In genomic region chr10:127854769-127855583, GRCh38 we compare ENCODE assay signal across 12 cellular contexts. TPM values are rescaled to one million over a fixed set of nuclear protein-coding genes. Genes with fewer than 3 reads are reported as not detected.
DNase-seq lines count a peak whose midpoint lies in the region; ATAC-seq and TF ChIP-seq lines count a peak whose summit lies in the region.
"Had no signal": no experiment of that assay in that cellular context is flagged by ENCODE, and none has a peak within 500 bp of the region (broad histone marks: within the 10 kb centered on the region; RNA-seq: fewer than 3 reads in every experiment).

No MANE protein-coding gene starts in this region.

- no peaks in the 10 kb centered on the region for H3K9me3 ChIP-seq in effector memory CD4-positive, alpha-beta T cell (ENCODE audit: control insufficient read depth, low read length)
- H3K9me3 ChIP-seq in trophoblast cell (ENCODE audit: insufficient read depth, low read depth, low read length): no peaks in the 10 kb centered on the region
- H3K9me3 ChIP-seq in MG63: no peaks in the 10 kb centered on the region

- no peak overlapping the region for H3K4me2 ChIP-seq in trophoblast cell (ENCODE audit: low read length)

- H3K14ac ChIP-seq in trophoblast cell (ENCODE audit: low read length): no peak overlapping the region

- H2BK120ac ChIP-seq in trophoblast cell (ENCODE audit: insufficient read depth, low read length, poor library complexity): no peak overlapping the region

- no peak overlapping the region for H3K18ac ChIP-seq in trophoblast cell (ENCODE audit: low read length)

- no peak for TF ChIP-seq CTCF in GM06990 (IDR thresholded peaks at IDR 0.05; ENCODE audit: insufficient read depth, low read length, poor library complexity, severe bottlenecking)

- H3K79me1 ChIP-seq in trophoblast cell (ENCODE audit: low read length): no peaks in the 10 kb centered on the region

- no peak overlapping the region for H3K4ac ChIP-seq in trophoblast cell (ENCODE audit: low read depth, low read length)

- no peaks in the 10 kb centered on the region for H3K4me1 ChIP-seq in effector memory CD4-positive, alpha-beta T cell (ENCODE audit: control insufficient read depth, insufficient read depth, low read length, poor library complexity, severe bottlenecking)
- H3K4me1 ChIP-seq in trophoblast cell (ENCODE audit: control insufficient read depth in 1 of 2, insufficient read depth in 2 of 2, low read length in 2 of 2): no peaks in the 10 kb centered on the region

- no peak overlapping the region for H4K12ac ChIP-seq in trophoblast cell (ENCODE audit: low read depth, low read length)

- H3K23ac ChIP-seq in trophoblast cell (ENCODE audit: low read length): no peak overlapping the region

- H2BK12ac ChIP-seq in trophoblast cell (ENCODE audit: low read length): no peak overlapping the region

- ATAC-seq in GM19452 (IDR thresholded peaks at IDR 0.05; ENCODE audit: unreplicated experiment): peak; percentile 60
- ATAC-seq in HG03025 (IDR thresholded peaks at IDR 0.05; ENCODE audit: low FRiP score, unreplicated experiment): peak; percentile 81

- H3K4me3 ChIP-seq in GM06990 (replicated peaks; ENCODE audit: low read depth, low read length) (no peak overlapping the region), trophoblast cell (ENCODE audit: low read depth, low read length) (no peak overlapping the region), MG63 (no peak overlapping the region)
- H3K4me3 ChIP-seq in effector memory CD4-positive, alpha-beta T cell (ENCODE audit: insufficient read depth, low read depth, low read length, poor library complexity, severe bottlenecking): no peak overlapping the region

- no peak overlapping the region for H2BK5ac ChIP-seq in trophoblast cell (ENCODE audit: low read depth, low read length, poor library complexity)

- H4K91ac ChIP-seq in trophoblast cell (ENCODE audit: low read depth, low read length): no peak overlapping the region

- WGBS in trophoblast cell (ENCODE audit: extremely low coverage, insufficient coverage, insufficient read length): no CpG with 5 or more reads among the region's 15 CpGs

- no peak overlapping the region for H3K9ac ChIP-seq in trophoblast cell (ENCODE audit: low read length)

- H3K27ac ChIP-seq in effector memory CD4-positive, alpha-beta T cell (ENCODE audit: insufficient read depth, low read length, poor library complexity, severe bottlenecking): no peak overlapping the region
- H3K27ac ChIP-seq in trophoblast cell (ENCODE audit: low read depth, low read length): no peak overlapping the region

- no peak overlapping the region for H4K8ac ChIP-seq in trophoblast cell (ENCODE audit: low read depth, low read length)

- DNase-seq in GM06990 (ENCODE audit: extremely low read depth, insufficient read length): peak; percentile 28
- DNase-seq in NOMO-1 treated with DMSO at 0.1 percent for 48 hours (lab: John Stamatoyannopoulos, UW; ENCODE audit: unreplicated experiment): peak; percentile 53
- DNase-seq in NCI-H1048 (lab: John Stamatoyannopoulos, UW): no peak
- DNase-seq in effector memory CD4-positive, alpha-beta T cell: no peak
- DNase-seq in trophoblast cell: no peak
- DNase-seq in MG63: no peak
- DNase-seq: activated CD4-positive, alpha-beta T cell treated with anti-CD3 and anti-CD28 coated beads for 36 hours; stimulated activated CD4-positive, alpha-beta T cell treated with anti-CD3 and anti-CD28 coated beads, Interleukin-4, amount 100 ng/mL, for 1 hour had no signal

- no peak overlapping the region for H2AK5ac ChIP-seq in trophoblast cell (ENCODE audit: low read length)

- H3K27me3 ChIP-seq in GM06990 (replicated peaks; ENCODE audit: control insufficient read depth, insufficient read depth, low read length) (no peaks in the 10 kb centered on the region), trophoblast cell (ENCODE audit: insufficient read depth, low read length) (no peaks in the 10 kb centered on the region), MG63 (no peaks in the 10 kb centered on the region)
- H3K27me3 ChIP-seq in effector memory CD4-positive, alpha-beta T cell (replicated peaks; ENCODE audit: control insufficient read depth, insufficient read depth, low read length, poor library complexity, severe bottlenecking): no peaks in the 10 kb centered on the region

- H3K36me3 ChIP-seq in GM06990 (ENCODE audit: control insufficient read depth, insufficient read depth, low read length) (no peaks in the 10 kb centered on the region), trophoblast cell (ENCODE audit: control insufficient read depth in 1 of 2, insufficient read depth in 2 of 2, low read length in 2 of 2) (no peaks in the 10 kb centered on the region), MG63 (no peaks in the 10 kb centered on the region)
- H3K36me3 ChIP-seq in effector memory CD4-positive, alpha-beta T cell (ENCODE audit: control insufficient read depth, insufficient read depth, low read length): no peaks in the 10 kb centered on the region

- H3K79me2 ChIP-seq in trophoblast cell (ENCODE audit: control insufficient read depth, insufficient read depth, low read length, poor library complexity): no peaks in the 10 kb centered on the region

- no peak overlapping the region for H2AFZ ChIP-seq in trophoblast cell (ENCODE audit: insufficient read depth, low read length, poor library complexity)

RNA-seq across cellular contexts. Expression of gene CLRN3, which starts 37.8 kb away (rescaled TPM):
- not detected in 2 replicates for polyA plus RNA-seq in trophoblast cell (2013)
- not detected in 2 replicates for total RNA-seq in MG63 (2014; rRNA removed; shearing (Covaris generic); ENCODE audit: low replicate concordance)
- total RNA-seq: activated CD4-positive, alpha-beta T cell treated with anti-CD3 and anti-CD28 coated beads for 36 hours had no signal
- polyA plus RNA-seq: neural cell, urinary bladder had no signal

RNA-seq across cellular contexts. Expression of gene PTPRE, which starts 51.9 kb away (rescaled TPM):
- polyA plus RNA-seq in trophoblast cell (2013): 14.9 and 19.4 TPM in 2 replicates
- 0.86 and 1.3 TPM in 2 replicates for total RNA-seq in MG63 (2014; rRNA removed; shearing (Covaris generic); ENCODE audit: low replicate concordance)

Comparison
In these comparisons a context has a peak if more than half of its experiments do, and no peak if none do; other contexts are left out.
1. DNase-seq: peak in GM06990 (single experiment) and NOMO-1 treated with DMSO at 0.1 percent for 48 hours (single experiment); none in NCI-H1048 (single experiment), effector memory CD4-positive, alpha-beta T cell (0 of 3), trophoblast cell (0 of 2) and MG63 (single experiment).